36 cellular contexts compared by ENCODE assay signal in genomic region chr22:48199667-48200066, GRCh38.
"Had no signal": no experiment of that assay in that cellular context is flagged by ENCODE, and none has a peak within 500 bp of the region (broad histone marks: within the 10 kb centered on the region; RNA-seq: fewer than 3 reads in every experiment).

No MANE protein-coding gene starts in this region.

- H3K9ac ChIP-seq: KMS-11 had no signal

- H3K4me3 Mint-ChIP-seq: activated B cell treated with CpG ODN at 0.5 μM for 24 hours; activated CD4-positive, alpha-beta memory T cell treated with anti-CD3 and anti-CD28 coated beads for 36 hours; activated naive CD8-positive, alpha-beta T cell treated with anti-CD3 and anti-CD28 coated beads for 36 hours; activated T-cell treated with anti-CD3 and anti-CD28 coated beads, Interleukin-2, amount 50 U/mL, for 24 hours; activated T-helper 1 cell treated with anti-CD3 and anti-CD28 coated beads, Interleukin-12 subunit alpha, Interleukin-12 subunit beta, Interleukin-2, Interleukin-4 antibody, amounts not matched to agents 30 ng/mL and 10 ng/mL and 1 ng/mL, durations not matched to agents 14 hours and 24 hours and 36 hours; central memory CD8-positive, alpha-beta T cell had no signal

- H3K27ac ChIP-seq: brain microvascular endothelial cell, cardiac muscle cell, KMS-11, Peyer's patch, VCaP had no signal

- H3K4me3 ChIP-seq: cardiac muscle cell, Peyer's patch had no signal

- H3K4me1 ChIP-seq: Peyer's patch had no signal

- H3K9me3 ChIP-seq: Peyer's patch had no signal

- H3K4me1 Mint-ChIP-seq: activated naive CD8-positive, alpha-beta T cell treated with anti-CD3 and anti-CD28 coated beads for 36 hours; central memory CD8-positive, alpha-beta T cell had no signal

- H3K9me3 Mint-ChIP-seq: activated CD4-positive, alpha-beta memory T cell treated with anti-CD3 and anti-CD28 coated beads for 36 hours; activated naive CD8-positive, alpha-beta T cell treated with anti-CD3 and anti-CD28 coated beads for 36 hours; central memory CD8-positive, alpha-beta T cell had no signal

- H3K36me3 ChIP-seq: brain microvascular endothelial cell, cardiac muscle cell, Peyer's patch had no signal

- H3K27me3 ChIP-seq: brain microvascular endothelial cell, cardiac muscle cell, Peyer's patch had no signal

- H3K4me2 ChIP-seq: KMS-11 had no signal

- DNase-seq: activated B cell treated with CpG ODN at 0.5 μM for 24 hours; activated CD4-positive, alpha-beta memory T cell treated with anti-CD3 and anti-CD28 coated beads for 36 hours; activated CD4-positive, alpha-beta T cell treated with anti-CD3 and anti-CD28 coated beads for 4 hours; activated CD4-positive, alpha-beta T cell treated with anti-CD3 and anti-CD28 coated beads, Interleukin-2, amount 50 U/mL, for 1 hour; activated CD4-positive, CD25-positive, alpha-beta regulatory T cell treated with anti-CD3 and anti-CD28 coated beads, Interleukin-2, amount 50 U/mL, for 72 hours; activated naive CD4-positive, alpha-beta T cell; activated naive CD4-positive, alpha-beta T cell treated with anti-CD3 and anti-CD28 coated beads, Interleukin-2, amount 50 U/mL, for 16 hours; activated naive CD8-positive, alpha-beta T cell treated with anti-CD3 and anti-CD28 coated beads for 36 hours; activated T-cell treated with anti-CD3 and anti-CD28 coated beads, Interleukin-2, amount 50 U/mL, for 24 hours; amniotic stem cell; aorta; brain microvascular endothelial cell; NCI-H1092 treated with DMSO at 0.1 percent for 48 hours; NCI-H1417; NCI-H146; NCI-H187; NCI-H2029 treated with DMSO at 0.1 percent for 48 hours; NCI-H2107; NCI-H2171; NCI-H510A; NCI-H526; NCI-H748 treated with DMSO at 0.1 percent for 48 hours; NK-92 treated with Interleukin-12 subunit alpha and Interleukin-12 subunit beta, amount 100 ng/mL, for 24 hours; PC-3; RPMI8226; SIG-M5; SW 1271; T-helper 1 cell; T-helper 2 cell; T-helper 9 cell had no signal

- H3K36me3 Mint-ChIP-seq: activated CD4-positive, alpha-beta memory T cell treated with anti-CD3 and anti-CD28 coated beads for 36 hours had no signal

- ATAC-seq: PC-3 had no signal

- H3K27ac Mint-ChIP-seq: activated B cell treated with CpG ODN at 0.5 μM for 24 hours; activated CD4-positive, alpha-beta memory T cell treated with anti-CD3 and anti-CD28 coated beads for 36 hours; activated naive CD8-positive, alpha-beta T cell treated with anti-CD3 and anti-CD28 coated beads for 36 hours; activated T-cell treated with anti-CD3 and anti-CD28 coated beads, Interleukin-2, amount 50 U/mL, for 24 hours; activated T-helper 1 cell treated with anti-CD3 and anti-CD28 coated beads, Interleukin-12 subunit alpha, Interleukin-12 subunit beta, Interleukin-2, Interleukin-4 antibody, amounts not matched to agents 30 ng/mL and 10 ng/mL and 1 ng/mL, durations not matched to agents 14 hours and 24 hours and 36 hours had no signal
